Comparison of ENCODE assay signal across 19 cellular contexts in the genomic region with DNA sequence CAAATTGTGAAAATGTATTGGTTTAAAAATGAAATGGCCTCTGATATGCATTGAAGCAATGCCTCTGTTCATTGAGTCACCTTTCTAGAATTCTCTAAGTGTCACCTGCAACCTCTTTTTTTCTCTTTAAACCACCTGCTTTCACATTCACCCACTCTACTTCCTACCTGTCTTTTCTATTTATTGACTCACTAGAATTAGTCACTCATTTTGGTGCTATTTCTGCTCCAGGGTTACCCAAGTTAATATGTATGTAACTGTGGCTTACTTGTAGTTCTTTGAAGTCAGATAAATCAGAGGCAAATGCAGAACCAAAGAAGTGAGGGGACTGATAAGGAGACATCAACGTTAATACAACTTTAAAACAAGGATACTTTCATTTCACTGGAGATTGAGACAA.
"Had no signal": no experiment of that assay in that cellular context is flagged by ENCODE, and none has a peak within 500 bp of the region (broad histone marks: within the 10 kb centered on the region; RNA-seq: fewer than 3 reads in every experiment).

No MANE protein-coding gene starts in this region.

- DNase-seq: activated CD4-positive, alpha-beta T cell treated with anti-CD3 and anti-CD28 coated beads for 1 hour; activated CD4-positive, alpha-beta T cell treated with anti-CD3 and anti-CD28 coated beads, Interleukin-2, amount 50 U/mL, for 4 hours; activated naive CD4-positive, alpha-beta T cell treated with anti-CD3 and anti-CD28 coated beads, Interleukin-2, amount 10 ng/mL, durations not matched to agents 7 days and 5 days; dorsolateral prefrontal cortex; erythroblast; gastrocnemius medialis; heart left ventricle; left cardiac atrium; midbrain; psoas muscle; stimulated activated CD4-positive, alpha-beta T cell treated with anti-CD3 and anti-CD28 coated beads, Interleukin-1b, Interleukin-23, amount 100 ng/mL, for 48 hours; stomach; T1000; testis; upper lobe of right lung had no signal

- H3K9me3 Mint-ChIP-seq: activated naive CD4-positive, alpha-beta T cell treated with anti-CD3 and anti-CD28 coated beads, Interleukin-2, amount 10 ng/mL, durations not matched to agents 7 days and 5 days; activated T-helper 2 cell treated with anti-CD3 and anti-CD28 coated beads, Interferon-gamma antibody, Interleukin-2, Interleukin-4, amounts not matched to agents 10 μg/mL and 5 μg/mL and 100 μg/mL, durations not matched to agents 14 hours and 24 hours and 36 hours; neural crest cell had no signal

- H3K27me3 Mint-ChIP-seq: activated naive CD4-positive, alpha-beta T cell treated with anti-CD3 and anti-CD28 coated beads, Interleukin-2, amount 10 ng/mL, durations not matched to agents 7 days and 5 days had no signal

- H3K4me1 Mint-ChIP-seq: activated naive CD4-positive, alpha-beta T cell treated with anti-CD3 and anti-CD28 coated beads, Interleukin-2, amount 10 ng/mL, durations not matched to agents 7 days and 5 days; neural crest cell had no signal

- H3K36me3 ChIP-seq: cardiac muscle cell, gastrocnemius medialis, heart left ventricle, stomach, upper lobe of right lung had no signal

- H3K4me3 ChIP-seq: cardiac muscle cell, dorsolateral prefrontal cortex, gastrocnemius medialis, heart left ventricle, lung, psoas muscle, stomach, testis, upper lobe of right lung had no signal

- ATAC-seq: gastrocnemius medialis, heart left ventricle, left cardiac atrium, psoas muscle, upper lobe of right lung had no signal

- H3K9me3 ChIP-seq: gastrocnemius medialis, heart left ventricle, psoas muscle, stomach, testis, upper lobe of right lung had no signal

- H3K27ac ChIP-seq: cardiac muscle cell, dorsolateral prefrontal cortex, gastrocnemius medialis, heart left ventricle, psoas muscle, stomach, testis, upper lobe of right lung had no signal

- H3K4me3 Mint-ChIP-seq: activated naive CD4-positive, alpha-beta T cell treated with anti-CD3 and anti-CD28 coated beads, Interleukin-2, amount 10 ng/mL, durations not matched to agents 7 days and 5 days; neural crest cell had no signal

- H3K4me1 ChIP-seq: gastrocnemius medialis, heart left ventricle, psoas muscle, stomach, testis, upper lobe of right lung had no signal

- H3K27me3 ChIP-seq: cardiac muscle cell, gastrocnemius medialis, heart left ventricle, stomach, testis, upper lobe of right lung had no signal

- H3K36me3 Mint-ChIP-seq: activated naive CD4-positive, alpha-beta T cell treated with anti-CD3 and anti-CD28 coated beads, Interleukin-2, amount 10 ng/mL, durations not matched to agents 7 days and 5 days had no signal

- H3K27ac Mint-ChIP-seq: activated naive CD4-positive, alpha-beta T cell treated with anti-CD3 and anti-CD28 coated beads, Interleukin-2, amount 10 ng/mL, durations not matched to agents 7 days and 5 days; activated T-helper 2 cell treated with anti-CD3 and anti-CD28 coated beads, Interferon-gamma antibody, Interleukin-2, Interleukin-4, amounts not matched to agents 10 μg/mL and 5 μg/mL and 100 μg/mL, durations not matched to agents 14 hours and 24 hours and 36 hours had no signal
